ENCODE assay signal across 8 cellular contexts in genomic region chr7:2688409-2689342, GRCh38. TPM values are rescaled to one million over a fixed set of nuclear protein-coding genes. Genes with fewer than 3 reads are reported as not detected.
DNase-seq lines count a peak whose midpoint lies in the region; ATAC-seq and TF ChIP-seq lines count a peak whose summit lies in the region.

No MANE protein-coding gene starts in this region.

- TF ChIP-seq CTCF in dorsolateral prefrontal cortex (IDR thresholded peaks at IDR 0.05 in 54 of 56, conservative IDR thresholded peaks at IDR 0.05 in 2 of 56; ENCODE audit: low read depth in 1 of 56, partially characterized antibody in 56 of 56): peak in 4 of 56 donors; percentile 9 to 15 (median 12)
- no peak for TF ChIP-seq CTCF in osteoblast (IDR thresholded peaks at IDR 0.05; ENCODE audit: extremely low read depth, low read depth, low read length)

- H3K36me3 ChIP-seq in ES-I3 (ENCODE audit: insufficient read depth, low read length) (no peaks in the 10 kb centered on the region), osteoblast (ENCODE audit: insufficient read depth, low read length) (no peaks in the 10 kb centered on the region)

- H3K9me3 ChIP-seq in ES-I3 (ENCODE audit: control insufficient read depth, insufficient read depth, low read length): no peaks in the 10 kb centered on the region
- H3K9me3 ChIP-seq in osteoblast (ENCODE audit: low read depth, low read length): no peaks in the 10 kb centered on the region

- peak overlapping the region; percentile 57 for H3K9ac ChIP-seq in ES-I3 (ENCODE audit: low read depth, low read length)

- peaks cover 0 to 9% (median 0%) of the 10 kb centered on the region in 45 donors for H3K27me3 ChIP-seq in dorsolateral prefrontal cortex
- peaks cover 23% of the 10 kb centered on the region for H3K27me3 ChIP-seq in osteoblast (ENCODE audit: insufficient read depth, low read length)

- H3K4me1 ChIP-seq in ES-I3 (ENCODE audit: insufficient read depth, low read length): peaks cover 14% of the 10 kb centered on the region; the same call in 1 of the 2 replicates
- peaks cover 26% of the 10 kb centered on the region for H3K4me1 ChIP-seq in osteoblast (ENCODE audit: insufficient read depth, low read length)

- ATAC-seq in GM19452 (IDR thresholded peaks at IDR 0.05; ENCODE audit: unreplicated experiment) (peak; percentile 83), HG03457 (IDR thresholded peaks at IDR 0.05; ENCODE audit: unreplicated experiment) (peak; percentile 79)

- DNase-seq in dorsolateral prefrontal cortex: peak in 5 of 10 donors; percentile 25 to 66 (median 57)
- DNase-seq in osteoblast (ENCODE audit: insufficient read length, low spot score, missing footprints): peak; percentile 92
- DNase-seq in HuH-7.5 (ENCODE audit: low spot score): no peak
- no peak for DNase-seq in A172 (ENCODE audit: low spot score)
- DNase-seq in activated CD4-positive, CD25-positive, alpha-beta regulatory T cell treated with anti-CD3 and anti-CD28 coated beads, Interleukin-2, amount 50 U/mL, for 72 hours: no peak

- no peaks in the 10 kb centered on the region for H3K79me2 ChIP-seq in osteoblast (ENCODE audit: insufficient read depth, low read length)

- peaks cover 7% of the 10 kb centered on the region for H4K20me1 ChIP-seq in osteoblast (ENCODE audit: insufficient read depth, low read length)

- intact Hi-C loops in dorsolateral prefrontal cortex (cut with DNase I): loop anchor here in 1 of 2 donors (10.0 kb wide), 1 partner anchor 124 kb away; no protein-coding TSS in a partner anchor

- H3K4me3 ChIP-seq in dorsolateral prefrontal cortex (peak overlapping the region; percentile 41 to 79 (median 61)), osteoblast (ENCODE audit: insufficient read depth, low read length) (peak overlapping the region; percentile 66)

- peak overlapping the region; percentile 70 for H3K4me2 ChIP-seq in osteoblast (ENCODE audit: insufficient read depth, low read length)

- H3K27ac ChIP-seq in dorsolateral prefrontal cortex: peak overlapping the region in 50 of 59 donors; percentile 3 to 88 (median 61)
- H3K27ac ChIP-seq in osteoblast (ENCODE audit: low read depth, low read length): peak overlapping the region; percentile 16

- peak overlapping the region; percentile 35 for H2AFZ ChIP-seq in osteoblast (ENCODE audit: low read length)

RNA-seq across cellular contexts. Expression of gene AMZ1, which starts 0.7 kb away (rescaled TPM):
- 10 to 100 TPM in 74 of 120 experiments, 1 to 10 TPM in 46; 6.1 to 23.5 (median 11.7) TPM for total RNA-seq in dorsolateral prefrontal cortex
- 2.1 and 2.5 TPM in 2 replicates for total RNA-seq in osteoblast
- 0.07 and 0.28 TPM in 2 replicates for total RNA-seq in A172 (2014; rRNA removed; shearing (Covaris generic))

RNA-seq across cellular contexts. Expression of gene TTYH3, which starts 56.9 kb away (rescaled TPM):
- total RNA-seq in dorsolateral prefrontal cortex (100 to 1,000 TPM in 10 of 120 experiments, 10 to 100 TPM in 110; 43.5 to 134 (median 75.1) TPM), osteoblast (28.3 and 29.0 TPM in 2 replicates)
- total RNA-seq in A172 (2014; rRNA removed; shearing (Covaris generic)): 34.3 and 42.4 TPM in 2 replicates
